Comparison of ENCODE assay signal across 8 cellular contexts in the genomic region with DNA sequence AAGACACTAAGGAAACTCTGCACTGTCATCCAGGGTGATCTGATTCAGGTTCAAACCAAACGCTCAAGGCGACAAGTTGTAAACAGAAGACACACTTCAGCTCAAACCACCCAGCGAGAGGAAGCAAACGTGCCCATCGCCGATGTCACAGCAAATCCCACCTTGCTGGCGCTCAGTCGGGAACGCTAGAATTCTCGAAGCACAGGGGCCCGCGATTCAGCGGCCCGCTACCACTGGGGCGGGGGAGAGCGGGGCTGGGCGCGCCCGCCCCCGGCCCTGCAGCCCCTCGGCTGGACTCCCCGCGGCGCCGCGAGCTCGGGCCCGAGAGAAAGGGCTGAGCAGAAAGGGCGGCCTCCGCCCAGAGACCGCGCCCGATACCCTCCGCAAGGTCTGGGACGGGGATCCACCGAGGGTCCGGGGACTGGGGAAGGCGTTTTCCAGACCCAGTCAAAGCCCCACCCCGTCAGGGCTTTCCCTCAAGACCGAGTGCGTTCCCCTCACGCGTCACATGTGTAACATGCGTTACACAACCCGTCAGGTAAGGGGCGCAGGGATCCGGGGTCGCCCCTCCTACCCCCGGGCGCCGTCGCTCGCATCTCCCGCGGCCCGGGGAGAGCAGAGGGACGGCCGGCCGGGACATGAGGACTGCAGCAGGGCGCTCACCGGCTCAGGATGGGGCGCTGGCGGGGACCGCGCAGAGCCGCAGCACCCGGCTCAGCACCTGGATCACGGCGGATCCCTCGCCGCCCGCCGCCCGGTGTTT. TPM values are rescaled to one million over a fixed set of nuclear protein-coding genes. Genes with fewer than 3 reads are reported as not detected.
DNase-seq lines count a peak whose midpoint lies in the region; ATAC-seq, FAIRE-seq and TF ChIP-seq lines count a peak whose summit lies in the region.

No MANE protein-coding gene starts in this region.

- H3K9me3 Mint-ChIP-seq in CD14-positive monocyte (peaks cover 0 to 3% (median 0%) of the 10 kb centered on the region in 7 donors), T-cell (no peaks in the 10 kb centered on the region), astrocyte (ENCODE audit: unreplicated experiment) (no peaks in the 10 kb centered on the region)

- H4K20me1 ChIP-seq in astrocyte (ENCODE audit: insufficient read depth, low read length), result peaks cover 24% of the 10 kb centered on the region

- CTCF ChIA-PET in T-cell (lab: Charles Lee), result interaction anchor here in 1 of 2 donors (1.9 to 2.1 kb wide), 2 partner anchors 12 to 43 kb away, joined by 6 to 11 read pairs; no protein-coding TSS in a partner anchor

- H3K4me3 ChIP-seq in astrocyte (ENCODE audit: insufficient read depth, low read depth, low read length) (peak overlapping the region; percentile 87), iPS-18a (ENCODE audit: low read length) (peak overlapping the region; percentile 75), spleen (peak overlapping the region; percentile 64 to 97 (median 86))

- peak overlapping the region; percentile 90 for H3K4me2 ChIP-seq in astrocyte (ENCODE audit: low read length)

- H3K27ac Mint-ChIP-seq in CD14-positive monocyte (peak overlapping the region; percentile 97 to 99 (median 98)), T-cell (peak overlapping the region; percentile 92 to 98), astrocyte (ENCODE audit: unreplicated experiment) (peak overlapping the region; percentile 75)

- H3K27me3 ChIP-seq in astrocyte (ENCODE audit: insufficient read depth, low read length) (peaks cover 22% of the 10 kb centered on the region), iPS-18a (ENCODE audit: control insufficient read depth, insufficient read depth, low read length) (no peaks in the 10 kb centered on the region), spleen (replicated peaks in 1 of 7) (peaks cover 0 to 6% (median 0%) of the 10 kb centered on the region in 7 donors)

- FAIRE-seq in astrocyte (lab: Jason Lieb, UNC), result no peak

- POLR2A ChIA-PET in T-cell (lab: Charles Lee), result interaction anchor here (0.6 to 1.8 kb wide), 8 partner anchors 12 to 1803 kb away, joined by 3 to 9 read pairs (median 4); partner anchors contain the start of genes ISCA1 (in 1 of the 2) and NAA35 (in 1 of the 2)

- DNase-seq in CD14-positive monocyte (ENCODE audit: low spot score), result peak; percentile 67
- peak; percentile 23 to 80 (median 65) for DNase-seq in T-cell
- DNase-seq in astrocyte (ENCODE audit: low read depth), result peak; percentile 8
- DNase-seq in spleen, result no peak
- DNase-seq in MV-4-11 (lab: John Stamatoyannopoulos, UW), result no peak

- H3K4me1 Mint-ChIP-seq in CD14-positive monocyte (peaks cover 70% of the 10 kb centered on the region), T-cell (peaks cover 38 to 46% (median 44%) of the 10 kb centered on the region in 3 donors), astrocyte (ENCODE audit: low read depth, unreplicated experiment) (peaks cover 7% of the 10 kb centered on the region)

- H3K4me1 ChIP-seq in astrocyte (ENCODE audit: insufficient read depth, low read length) (peaks cover 15% of the 10 kb centered on the region), iPS-18a (ENCODE audit: control insufficient read depth, low read depth, low read length) (peaks cover 23% of the 10 kb centered on the region), spleen (peaks cover 10 to 65% (median 26%) of the 10 kb centered on the region in 6 donors)

- WGBS in spleen, 5 donors, result 0 to 1% (median 1%) methylated on average over 48 to 74 of the region's 74 CpGs

- H3K9me3 ChIP-seq in astrocyte (ENCODE audit: insufficient read depth, low read depth, low read length) (no peaks in the 10 kb centered on the region), iPS-18a (ENCODE audit: control insufficient read depth, low read depth, low read length) (no peaks in the 10 kb centered on the region), spleen (no peaks in the 10 kb centered on the region)

- H3K36me3 Mint-ChIP-seq in CD14-positive monocyte (peaks cover 0 to 5% of the 10 kb centered on the region in 2 donors), T-cell (no peaks in the 10 kb centered on the region), astrocyte (ENCODE audit: low read depth, unreplicated experiment) (no peaks in the 10 kb centered on the region)

- H3K27ac ChIP-seq in astrocyte (ENCODE audit: low read depth, low read length) (peak overlapping the region; percentile 71), iPS-18a (ENCODE audit: low read length) (peak overlapping the region; percentile 41), spleen (peak overlapping the region; percentile 69 to 99 (median 97))

- TF ChIP-seq POLR2A in spleen (IDR thresholded peaks at IDR 0.05), result peak in 1 of 3 donors; percentile 27

- H3K27me3 Mint-ChIP-seq in CD14-positive monocyte (ENCODE audit: low read depth in 3 of 3) (peaks cover 0 to 3% (median 0%) of the 10 kb centered on the region in 3 donors), T-cell (peaks cover 0 to 3% of the 10 kb centered on the region in 2 donors), astrocyte (ENCODE audit: low read depth, unreplicated experiment) (no peaks in the 10 kb centered on the region)

- intact Hi-C loops in CD14-positive monocyte (cut with micrococcal nuclease) (loop anchor here (5.0 to 10.0 kb wide), 3 partner anchors 34 to 604 kb away; no protein-coding TSS in a partner anchor), spleen (cut with DNase I; ENCODE audit: low total_unique reads) (loop anchor here (10.0 kb wide), 1 partner anchor 204 kb away; the partner anchor contains the start of gene NAA35)

- TF ChIP-seq CTCF in CD14-positive monocyte (IDR thresholded peaks at IDR 0.05) (no peak), astrocyte (IDR thresholded peaks at IDR 0.05; ENCODE audit: insufficient read depth, low read depth, low read length) (no peak), spleen (IDR thresholded peaks at IDR 0.05 in 8 of 11, conservative IDR thresholded peaks at IDR 0.05 in 3 of 11) (peak in 1 of 11 experiments; percentile 3)

- ATAC-seq in GM19397 (IDR thresholded peaks at IDR 0.05; ENCODE audit: unreplicated experiment), result peak; percentile 45
- ATAC-seq in HG03520 (IDR thresholded peaks at IDR 0.05; ENCODE audit: unreplicated experiment), result peak; percentile 42
- peak; percentile 29 to 70 (median 34) for ATAC-seq in T-cell (replicated peaks in 1 of 4)

- peak overlapping the region; percentile 96 for H2AFZ ChIP-seq in astrocyte (ENCODE audit: low read depth, low read length)

- peak overlapping the region; percentile 89 for H3K9ac ChIP-seq in astrocyte (ENCODE audit: low read length)
- peak overlapping the region; percentile 61 for H3K9ac ChIP-seq in iPS-18a (ENCODE audit: low read length)

- no peaks in the 10 kb centered on the region for H3K36me3 ChIP-seq in astrocyte (ENCODE audit: insufficient read depth, low read length)
- no peaks in the 10 kb centered on the region for H3K36me3 ChIP-seq in iPS-18a (ENCODE audit: control insufficient read depth, low read depth, low read length)
- H3K36me3 ChIP-seq in spleen, result no peaks in the 10 kb centered on the region

- peaks cover 22% of the 10 kb centered on the region for H3K79me2 ChIP-seq in astrocyte (ENCODE audit: insufficient read depth, low read length)

- H3K4me3 Mint-ChIP-seq in CD14-positive monocyte (peak overlapping the region; percentile 86 to 96), T-cell (peak overlapping the region; percentile 91 to 95 (median 94)), astrocyte (ENCODE audit: unreplicated experiment) (peak overlapping the region; percentile 96)

RNA-seq across cellular contexts. Expression of gene AGTPBP1, which starts 0.5 kb away (rescaled TPM):
- polyA plus RNA-seq in CD14-positive monocyte (10 to 100 TPM; 77.0 to 90.3 TPM), spleen (1 to 10 TPM; 5.3 to 8.9 (median 7.7) TPM)
- total RNA-seq in T-cell (10 to 100 TPM; 46.2 to 66.7 (median 52.2) TPM), astrocyte (27.6 and 30.0 TPM in 2 replicates), spleen (10 to 100 TPM; 46.4 to 83.6 (median 53.3) TPM)

Comparison
In these comparisons a context has a peak if more than half of its experiments do, and no peak if none do; other contexts are left out.
1. DNase-seq: peak in CD14-positive monocyte (single experiment), T-cell (34 of 34) and astrocyte (single experiment); none in spleen (single experiment) and MV-4-11 (single experiment).
2. H3K27ac ChIP-seq: peak in every context shown above with its lines; median percentile 97 in spleen; 71 in astrocyte; 41 in iPS-18a.
3. Peak in every context shown above with its lines, with median percentiles within 50 percentile points of each other: H3K27ac Mint-ChIP-seq, H3K4me3 Mint-ChIP-seq, ATAC-seq and H3K4me3 ChIP-seq.